Comparison of ENCODE assay signal across 3 cellular contexts in genomic region chr2:769771-770170, GRCh38.
TF ChIP-seq lines count a peak whose summit lies in the region.

No MANE protein-coding gene starts in this region.

TF ChIP-seq in SK-N-SH, 30 proteins besides CTCF, POLR2A, EP300 and RAD21:
- TF ChIP-seq USF1 (IDR thresholded peaks at IDR 0.05; ENCODE audit: borderline replicate concordance, low read depth), result no peak
- TF ChIP-seq RFX5 (IDR thresholded peaks at IDR 0.05; ENCODE audit: low read length), result no peak
- TF ChIP-seq GATA2 (CRISPR knock-in tag; IDR thresholded peaks at IDR 0.05), result no peak
- no peak for TF ChIP-seq ELF1 (IDR thresholded peaks at IDR 0.05)
- no peak for TF ChIP-seq MXI1 (IDR thresholded peaks at IDR 0.05; ENCODE audit: low read depth, low read length)
- TF ChIP-seq MEF2A (IDR thresholded peaks at IDR 0.05; ENCODE audit: borderline replicate concordance, low read depth), result no peak
- no peak for TF ChIP-seq RXRA (IDR thresholded peaks at IDR 0.05; ENCODE audit: borderline replicate concordance, low read depth)
- TF ChIP-seq NFIC (IDR thresholded peaks at IDR 0.05; ENCODE audit: borderline replicate concordance), result no peak
- TF ChIP-seq TAF1 (IDR thresholded peaks at IDR 0.05; ENCODE audit: borderline replicate concordance, low read depth, low read length), result no peak
- no peak for TF ChIP-seq ZBTB33 (IDR thresholded peaks at IDR 0.05; ENCODE audit: borderline replicate concordance, low read depth)
- no peak for TF ChIP-seq RCOR1 (IDR thresholded peaks at IDR 0.05; ENCODE audit: low read length)
- no peak for TF ChIP-seq SIN3A (IDR thresholded peaks at IDR 0.05; ENCODE audit: borderline replicate concordance, low read depth, low read length)
- no peak for TF ChIP-seq MAX (IDR thresholded peaks at IDR 0.05; ENCODE audit: low read depth)
- TF ChIP-seq SMC3 (IDR thresholded peaks at IDR 0.05; ENCODE audit: low read depth, low read length), result no peak
- TF ChIP-seq EZH2phosphoT487 (IDR thresholded peaks at IDR 0.05; ENCODE audit: borderline replicate concordance, low read depth), result no peak
- TF ChIP-seq YY1 (IDR thresholded peaks at IDR 0.05; ENCODE audit: low read depth), result no peak
- TF ChIP-seq FOXM1 (IDR thresholded peaks at IDR 0.05; ENCODE audit: low read depth), result no peak
- no peak for TF ChIP-seq USF2 (IDR thresholded peaks at IDR 0.05; ENCODE audit: borderline replicate concordance, low read depth, low read length)
- no peak for TF ChIP-seq NRF1 (IDR thresholded peaks at IDR 0.05; ENCODE audit: low read depth, low read length)
- TF ChIP-seq TCF12 (IDR thresholded peaks at IDR 0.05), result no peak
TF ChIP-seq in SK-N-SH: peak in this region for 0.

TF ChIP-seq in SK-N-SH treated with all-trans-retinoic acid at 6 μM for 48 hours, 23 proteins besides CTCF, POLR2A, EP300 and RAD21:
- no peak for TF ChIP-seq TSHZ2 (CRISPR knock-in tag; IDR thresholded peaks at IDR 0.05)
- TF ChIP-seq TCF4 (CRISPR knock-in tag; IDR thresholded peaks at IDR 0.05; ENCODE audit: borderline replicate concordance), result no peak
- TF ChIP-seq OSR1 (CRISPR knock-in tag; IDR thresholded peaks at IDR 0.05), result no peak
- TF ChIP-seq BACH2 (CRISPR knock-in tag; IDR thresholded peaks at IDR 0.05; ENCODE audit: borderline replicate concordance), result no peak
- no peak for TF ChIP-seq PPARA (CRISPR knock-in tag; IDR thresholded peaks at IDR 0.05; ENCODE audit: borderline replicate concordance)
- TF ChIP-seq ZC3H10 (CRISPR knock-in tag; IDR thresholded peaks at IDR 0.05), result no peak

TF ChIP-seq in IMR-90, 13 proteins besides CTCF, POLR2A, EP300 and RAD21 (continued from another document):
- no peak for TF ChIP-seq MAZ (IDR thresholded peaks at IDR 0.05; ENCODE audit: borderline replicate concordance, low read depth, low read length)
- no peak for TF ChIP-seq MAFK (IDR thresholded peaks at IDR 0.05; ENCODE audit: low read depth, low read length)
- TF ChIP-seq RCOR1 (IDR thresholded peaks at IDR 0.05; ENCODE audit: insufficient replicate concordance, low read length), result no peak
- no peak for TF ChIP-seq BHLHE40 (IDR thresholded peaks at IDR 0.05; ENCODE audit: low read depth, low read length)
- no peak for TF ChIP-seq FOS (IDR thresholded peaks at IDR 0.05; ENCODE audit: low read depth, low read length)
- no peak for TF ChIP-seq USF2 (IDR thresholded peaks at IDR 0.05; ENCODE audit: low read depth, low read length)
- TF ChIP-seq NFE2L2 (IDR thresholded peaks at IDR 0.05; ENCODE audit: low read depth, low read length), result no peak
- TF ChIP-seq MXI1 (IDR thresholded peaks at IDR 0.05; ENCODE audit: borderline replicate concordance, low read depth, low read length), result no peak
- TF ChIP-seq CEBPB (IDR thresholded peaks at IDR 0.05; ENCODE audit: low read depth, low read length), result no peak
- TF ChIP-seq SMC3 (IDR thresholded peaks at IDR 0.05; ENCODE audit: low read depth, low read length), result no peak
- TF ChIP-seq CHD1 (IDR thresholded peaks at IDR 0.05; ENCODE audit: low read depth, low read length), result no peak
